ENCODE assay signal across 10 cellular contexts in the genomic region with DNA sequence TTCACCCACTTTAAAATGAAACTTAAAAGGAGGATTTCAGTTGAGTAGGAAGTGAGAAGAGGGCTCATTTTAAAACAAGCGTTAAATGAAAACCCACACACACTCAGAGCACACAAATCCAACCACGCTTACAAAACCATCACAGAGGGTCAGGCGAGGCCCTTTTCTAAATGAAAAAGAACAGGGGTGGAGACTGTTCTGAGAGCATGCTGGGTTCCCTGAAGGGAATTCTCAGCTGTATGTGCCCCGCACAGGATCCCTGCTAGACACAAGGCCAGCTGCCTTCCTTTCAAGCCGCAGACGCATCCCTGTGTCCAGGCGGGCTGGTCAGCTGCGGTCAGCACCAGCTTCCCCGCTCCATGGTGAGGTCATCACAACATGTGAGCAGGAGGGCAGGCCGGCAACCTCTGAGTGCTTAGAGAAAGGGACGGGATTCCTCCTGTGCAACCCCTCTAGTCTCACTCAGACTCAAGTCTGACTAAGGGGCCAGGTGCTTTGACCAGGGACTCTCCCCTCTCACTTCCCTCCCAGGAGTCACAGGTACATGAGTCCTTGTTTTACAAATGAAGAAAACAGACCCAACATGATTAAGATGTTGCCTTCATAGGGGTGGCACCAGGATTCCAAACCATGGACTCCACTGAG.
DNase-seq lines count a peak whose midpoint lies in the region; ATAC-seq and TF ChIP-seq lines count a peak whose summit lies in the region.
"Had no signal": no experiment of that assay in that cellular context is flagged by ENCODE, and none has a peak within 500 bp of the region (broad histone marks: within the 10 kb centered on the region; RNA-seq: fewer than 3 reads in every experiment).

No MANE protein-coding gene starts in this region.

- H3K4me3 ChIP-seq in HUES48 (ENCODE audit: low read depth, low read length): no peak overlapping the region

- no peak for TF ChIP-seq CTCF in omental fat pad (IDR thresholded peaks at IDR 0.05)

- no peaks in the 10 kb centered on the region for H3K9me3 ChIP-seq in HUES48 (ENCODE audit: control insufficient read depth, insufficient read depth, low read length)
- H3K9me3 ChIP-seq: neutrophil had no signal

- H3K27ac ChIP-seq in HUES48 (ENCODE audit: low read depth, low read length): peak overlapping the region; percentile 53
- H3K27ac ChIP-seq: neutrophil, VCaP had no signal

- no peaks in the 10 kb centered on the region for H3K36me3 ChIP-seq in HUES48 (ENCODE audit: control insufficient read depth, insufficient read depth, low read length)
- H3K36me3 ChIP-seq: neutrophil had no signal

- peaks cover 31% of the 10 kb centered on the region for H3K4me1 ChIP-seq in HUES48 (ENCODE audit: control insufficient read depth, insufficient read depth, low read length)

- ATAC-seq in esophagus mucosa (peak; percentile 14), omental fat pad (ENCODE audit: low FRiP score) (peak; percentile 54), HG03139 (IDR thresholded peaks at IDR 0.05; ENCODE audit: unreplicated experiment) (no peak), GM21786 (IDR thresholded peaks at IDR 0.05; ENCODE audit: unreplicated experiment) (no peak)

- DNase-seq in EH (ENCODE audit: low read depth) (peak; percentile 90), omental fat pad (ENCODE audit: low spot score) (peak; percentile 54), DMS153 (lab: John Stamatoyannopoulos, UW) (no peak), occipital lobe (lab: John Stamatoyannopoulos, UW) (no peak)

- H3K27me3 ChIP-seq in HUES48 (ENCODE audit: control insufficient read depth, insufficient read depth, low read length): no peaks in the 10 kb centered on the region
- H3K27me3 ChIP-seq: neutrophil had no signal

- no peak overlapping the region for H3K9ac ChIP-seq in HUES48 (ENCODE audit: low read depth, low read length)

Comparison
In these comparisons a context has a peak if more than half of its experiments do, and no peak if none do; other contexts are left out.
1. DNase-seq: peak in EH (single experiment) and omental fat pad (single experiment); none in DMS153 (single experiment) and occipital lobe (single experiment).
2. ATAC-seq: peak in esophagus mucosa (single experiment) and omental fat pad (single experiment); none in HG03139 (single experiment) and GM21786 (single experiment).